ENCODE assay signal across 8 cellular contexts in the genomic region with DNA sequence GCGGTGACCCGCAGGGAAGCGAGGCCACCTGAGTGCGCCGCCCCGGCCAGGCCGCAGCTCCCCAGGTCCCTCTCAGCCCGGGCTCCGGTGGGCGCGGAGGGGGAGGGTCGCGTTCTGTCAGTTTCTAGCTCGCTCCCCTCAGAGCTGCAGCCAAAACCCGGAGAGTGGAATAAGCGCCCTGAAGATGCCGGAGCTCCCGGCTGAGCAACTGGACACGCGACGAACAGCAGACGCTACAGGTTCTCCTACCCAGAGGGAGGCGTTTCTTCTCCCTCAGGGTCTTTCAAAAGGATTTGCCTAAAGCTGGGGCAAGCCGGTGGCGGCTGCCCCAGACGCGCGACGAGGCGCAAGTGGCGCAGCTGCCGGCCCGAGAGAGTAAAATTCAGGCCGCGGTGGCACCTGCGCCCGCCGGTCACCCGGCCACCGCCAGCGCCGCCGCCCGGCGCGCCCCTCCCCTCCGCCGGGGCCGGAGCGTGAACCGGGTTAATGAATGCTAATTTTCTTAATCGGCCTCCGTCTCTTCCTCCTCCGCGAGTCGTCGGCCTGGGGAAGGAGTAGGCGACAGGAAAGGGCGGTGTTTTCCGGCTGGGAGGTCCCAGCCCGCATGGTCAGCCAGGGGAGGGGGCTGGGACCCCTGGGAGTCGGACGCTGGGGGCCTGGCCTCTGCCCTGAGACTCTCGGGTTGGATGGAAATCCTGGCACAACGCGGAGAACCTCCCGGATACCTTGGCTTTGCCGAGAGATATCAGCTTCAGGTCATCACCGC. TPM values are rescaled to one million over a fixed set of nuclear protein-coding genes. Genes with fewer than 3 reads are reported as not detected.
DNase-seq lines count a peak whose midpoint lies in the region; ATAC-seq and TF ChIP-seq lines count a peak whose summit lies in the region.

No MANE protein-coding gene starts in this region.

- intact Hi-C loops in CD8-positive, alpha-beta T cell (cut with DNase I, micrococcal nuclease), result loop anchor here (1.0 to 10.0 kb wide), 5 partner anchors 12 to 217 kb away; no protein-coding TSS in a partner anchor

- H3K4me1 Mint-ChIP-seq in CD8-positive, alpha-beta T cell (ENCODE audit: low read depth), result peaks cover 39% of the 10 kb centered on the region
- H3K4me1 Mint-ChIP-seq in activated CD8-positive, alpha-beta memory T cell treated with anti-CD3 and anti-CD28 coated beads, Interleukin-2, amount 10 ng/mL, durations not matched to agents 7 days and 5 days, result peaks cover 33% of the 10 kb centered on the region
- H3K4me1 Mint-ChIP-seq in endodermal cell, result peaks cover 38% of the 10 kb centered on the region

- POLR2A ChIA-PET in CD8-positive, alpha-beta T cell (lab: Charles Lee), result interaction anchor here (0.5 to 4.4 kb wide), 16 partner anchors 12 to 277 kb away, joined by 3 to 42 read pairs (median 4); no protein-coding TSS in a partner anchor

- H3K36me3 Mint-ChIP-seq in CD8-positive, alpha-beta T cell, result peaks cover 6% of the 10 kb centered on the region
- peaks cover 17% of the 10 kb centered on the region for H3K36me3 Mint-ChIP-seq in activated CD8-positive, alpha-beta memory T cell treated with anti-CD3 and anti-CD28 coated beads, Interleukin-2, amount 10 ng/mL, durations not matched to agents 7 days and 5 days
- H3K36me3 Mint-ChIP-seq in endodermal cell (ENCODE audit: low read depth), result peaks cover 2% of the 10 kb centered on the region

- peak overlapping the region; percentile 90 for H3K27ac Mint-ChIP-seq in CD8-positive, alpha-beta T cell
- peak overlapping the region; percentile 82 for H3K27ac Mint-ChIP-seq in activated CD8-positive, alpha-beta memory T cell treated with anti-CD3 and anti-CD28 coated beads, Interleukin-2, amount 10 ng/mL, durations not matched to agents 7 days and 5 days
- peak overlapping the region; percentile 88 for H3K27ac Mint-ChIP-seq in endodermal cell

- TF ChIP-seq CTCF in CD8-positive, alpha-beta T cell (IDR thresholded peaks at IDR 0.05), result no peak
- TF ChIP-seq CTCF in endodermal cell (conservative IDR thresholded peaks at IDR 0.05), result peak; percentile 28

- H3K9me3 ChIP-seq in CD8-positive, alpha-beta T cell (ENCODE audit: low read length), result no peaks in the 10 kb centered on the region
- no peaks in the 10 kb centered on the region for H3K9me3 ChIP-seq in endodermal cell (ENCODE audit: control insufficient read depth, low read length)
- H3K9me3 ChIP-seq in mesodermal cell (ENCODE audit: control insufficient read depth, low read length), result no peaks in the 10 kb centered on the region

- H3K36me3 ChIP-seq in CD8-positive, alpha-beta T cell (ENCODE audit: insufficient read depth, low read length), result no peaks in the 10 kb centered on the region
- peaks cover 27% of the 10 kb centered on the region for H3K36me3 ChIP-seq in endodermal cell (ENCODE audit: control insufficient read depth, insufficient read depth, low read length)
- H3K36me3 ChIP-seq in mesodermal cell (ENCODE audit: control insufficient read depth, insufficient read depth, low read length), result peaks cover 28% of the 10 kb centered on the region

- H3K4me3 Mint-ChIP-seq in CD8-positive, alpha-beta T cell, result peak overlapping the region; percentile 93
- peak overlapping the region; percentile 86 for H3K4me3 Mint-ChIP-seq in activated CD8-positive, alpha-beta memory T cell treated with anti-CD3 and anti-CD28 coated beads, Interleukin-2, amount 10 ng/mL, durations not matched to agents 7 days and 5 days
- H3K4me3 Mint-ChIP-seq in endodermal cell, result peak overlapping the region; percentile 84

- ATAC-seq in CD8-positive, alpha-beta T cell, result peak; percentile 47
- ATAC-seq in GM19452 (IDR thresholded peaks at IDR 0.05; ENCODE audit: unreplicated experiment) (peak; percentile 56), HG03558 (IDR thresholded peaks at IDR 0.05; ENCODE audit: extremely low read depth, unreplicated experiment) (peak; percentile 36)
- ATAC-seq in activated CD8-positive, alpha-beta memory T cell treated with anti-CD3 and anti-CD28 coated beads, Interleukin-2, amount 10 ng/mL, durations not matched to agents 7 days and 5 days, result peak; percentile 46

- H3K4me1 ChIP-seq in CD8-positive, alpha-beta T cell (ENCODE audit: insufficient read depth, low read length), result peaks cover 29% of the 10 kb centered on the region
- H3K4me1 ChIP-seq in endodermal cell (ENCODE audit: control insufficient read depth, insufficient read depth, low read length) (peaks cover 5% of the 10 kb centered on the region), mesodermal cell (ENCODE audit: control insufficient read depth, insufficient read depth, low read length, poor library complexity, severe bottlenecking) (peaks cover 23% of the 10 kb centered on the region)

- no peaks in the 10 kb centered on the region for H3K9me3 Mint-ChIP-seq in CD8-positive, alpha-beta T cell
- no peaks in the 10 kb centered on the region for H3K9me3 Mint-ChIP-seq in activated CD8-positive, alpha-beta memory T cell treated with anti-CD3 and anti-CD28 coated beads, Interleukin-2, amount 10 ng/mL, durations not matched to agents 7 days and 5 days (ENCODE audit: low read depth)
- no peaks in the 10 kb centered on the region for H3K9me3 Mint-ChIP-seq in endodermal cell

- H3K4me3 ChIP-seq in CD8-positive, alpha-beta T cell (ENCODE audit: low read depth, low read length), result peak overlapping the region; percentile 83
- H3K4me3 ChIP-seq in endodermal cell (ENCODE audit: low read length) (peak overlapping the region; percentile 85), mesodermal cell (ENCODE audit: extremely low read depth, insufficient read depth, low read length, poor library complexity, severe bottlenecking) (peak overlapping the region; percentile 88)

- H3K27me3 ChIP-seq in CD8-positive, alpha-beta T cell (ENCODE audit: insufficient read depth, low read length), result no peaks in the 10 kb centered on the region
- H3K27me3 ChIP-seq in endodermal cell (ENCODE audit: control insufficient read depth, insufficient read depth, low read length, poor library complexity, severe bottlenecking), result no peaks in the 10 kb centered on the region

- H3K27me3 Mint-ChIP-seq in CD8-positive, alpha-beta T cell (ENCODE audit: low read depth), result no peaks in the 10 kb centered on the region
- no peaks in the 10 kb centered on the region for H3K27me3 Mint-ChIP-seq in activated CD8-positive, alpha-beta memory T cell treated with anti-CD3 and anti-CD28 coated beads, Interleukin-2, amount 10 ng/mL, durations not matched to agents 7 days and 5 days
- peaks cover 51% of the 10 kb centered on the region for H3K27me3 Mint-ChIP-seq in endodermal cell (ENCODE audit: insufficient read depth)

- peak; percentile 42 to 75 (median 62) for DNase-seq in CD8-positive, alpha-beta T cell
- DNase-seq in NOMO-1 (lab: John Stamatoyannopoulos, UW; ENCODE audit: unreplicated experiment in 2 of 2) (peak; percentile 76 to 83), endodermal cell (peak; percentile 98)
- DNase-seq in activated CD8-positive, alpha-beta memory T cell treated with anti-CD3 and anti-CD28 coated beads, Interleukin-2, amount 10 ng/mL, durations not matched to agents 7 days and 5 days, result peak; percentile 82
- peak; percentile 40 to 56 for DNase-seq in stimulated activated CD8-positive, alpha-beta memory T cell treated with anti-CD3 and anti-CD28 coated beads, Interleukin-2, amount 100 ng/mL, for 48 hours (ENCODE audit: low read depth in 2 of 2)

- H3K9ac ChIP-seq in endodermal cell (ENCODE audit: extremely low read depth, low read length, poor library complexity, severe bottlenecking), result peak overlapping the region; percentile 71

- H3K27ac ChIP-seq in CD8-positive, alpha-beta T cell (ENCODE audit: low read depth, low read length), result peak overlapping the region; percentile 56
- H3K27ac ChIP-seq in endodermal cell (ENCODE audit: low read depth, low read length) (peak overlapping the region; percentile 88), mesodermal cell (ENCODE audit: low read depth, low read length, severe bottlenecking) (peak overlapping the region; percentile 85)

- CTCF ChIA-PET in CD8-positive, alpha-beta T cell (lab: Charles Lee), result interaction anchor here (0.7 to 2.8 kb wide), 7 partner anchors 27 to 258 kb away, joined by 3 to 6 read pairs (median 3); no protein-coding TSS in a partner anchor
- CTCF ChIA-PET in activated CD8-positive, alpha-beta memory T cell treated with anti-CD3 and anti-CD28 coated beads, Interleukin-2, amount 10 ng/mL, durations not matched to agents 7 days and 5 days (lab: Charles Lee), result interaction anchor here (0.7 to 1.2 kb wide), 4 partner anchors 26 to 205 kb away, joined by 3 to 5 read pairs (median 4); no protein-coding TSS in a partner anchor

- 0% methylated on average over 20 to 69 of the region's 69 CpGs for WGBS in endodermal cell (ENCODE audit: insufficient coverage in 1 of 2, insufficient read length in 1 of 2), 2 experiments
- WGBS in mesodermal cell (ENCODE audit: insufficient coverage in 2 of 2), 2 experiments, result 0% methylated on average over 54 to 69 of the region's 69 CpGs

RNA-seq across cellular contexts. Expression of gene CDC42EP3, which starts 0.8 kb away (rescaled TPM):
- 10 to 100 TPM; 27.4 to 28.1 TPM for total RNA-seq in CD8-positive, alpha-beta T cell
- 10 to 100 TPM; 27.6 to 32.5 TPM for total RNA-seq in activated CD8-positive, alpha-beta memory T cell treated with anti-CD3 and anti-CD28 coated beads, Interleukin-2, amount 10 ng/mL, durations not matched to agents 7 days and 5 days
- 10 to 100 TPM; 26.4 to 30.2 TPM for total RNA-seq in endodermal cell
- 23.5 TPM for polyA plus RNA-seq in endodermal cell (2013, experiment 1 of 2)
- polyA plus RNA-seq in endodermal cell (2013, experiment 2 of 2), result 26.2 TPM
- polyA plus RNA-seq in mesodermal cell (2013, experiment 1 of 2), result 47.3 TPM
- 50.2 TPM for polyA plus RNA-seq in mesodermal cell (2013, experiment 2 of 2)

Comparison
In these comparisons a context has a peak if more than half of its experiments do, and no peak if none do; other contexts are left out.
1. Peak in every context shown above with its lines: DNase-seq, ATAC-seq, H3K4me3 ChIP-seq and H3K27ac ChIP-seq.
2. DNase-seq: peak in every context shown above with its lines; median percentile 98 in endodermal cell; 82 in activated CD8-positive, alpha-beta memory T cell treated with anti-CD3 and anti-CD28 coated beads, Interleukin-2, amount 10 ng/mL, durations not matched to agents 7 days and 5 days; 80 in NOMO-1; 62 in CD8-positive, alpha-beta T cell; 48 in stimulated activated CD8-positive, alpha-beta memory T cell treated with anti-CD3 and anti-CD28 coated beads, Interleukin-2, amount 100 ng/mL, for 48 hours.